In the genomic region with DNA sequence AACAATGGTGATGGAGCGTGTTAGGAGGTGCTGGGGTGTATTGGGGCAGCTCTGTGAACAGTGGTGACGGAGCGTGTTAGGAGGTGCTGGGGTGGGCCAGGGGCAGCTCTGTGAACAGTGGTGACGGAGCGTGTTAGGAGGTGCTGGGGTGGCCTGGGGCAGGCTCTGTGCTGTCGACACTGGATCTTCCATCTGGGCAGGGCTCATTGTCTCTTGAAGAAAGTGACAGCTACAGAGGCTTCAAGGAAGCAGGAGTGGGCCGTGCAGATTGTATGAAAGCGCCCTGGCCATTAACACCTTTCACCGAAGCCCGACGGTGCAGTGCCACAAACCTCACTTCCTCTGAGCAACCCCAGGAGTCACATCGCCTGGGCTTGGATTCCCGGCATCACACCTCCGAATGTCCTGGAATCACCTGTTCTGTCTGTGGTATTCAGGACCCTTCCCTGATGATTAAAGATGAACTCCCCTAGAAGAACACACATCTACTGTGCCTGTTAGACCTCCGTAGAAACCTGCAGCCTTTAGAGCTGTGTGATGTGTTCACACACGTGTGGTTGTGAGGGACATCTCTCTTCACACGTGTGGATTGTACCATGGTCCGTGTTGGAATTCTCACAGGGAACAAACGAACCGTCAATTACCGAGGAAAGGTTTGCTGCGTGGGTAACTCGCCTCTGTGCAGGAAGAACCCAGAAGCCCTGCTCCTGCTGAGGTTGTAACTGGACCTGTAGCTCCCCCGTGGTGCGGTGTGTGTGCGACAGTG, we compare ENCODE assay signal across 8 cellular contexts.
"Had no signal": no experiment of that assay in that cellular context is flagged by ENCODE, and none has a peak within 500 bp of the region (broad histone marks: within the 10 kb centered on the region; RNA-seq: fewer than 3 reads in every experiment).

No MANE protein-coding gene starts in this region.

- H3K27ac ChIP-seq: GM23248, HL-60, KMS-11 had no signal

- H3K4me2 ChIP-seq: KMS-11 had no signal

- H3K9me3 Mint-ChIP-seq: IgD-negative memory B cell had no signal

- DNase-seq: GM23248, GOT3, H7, HCEC 1CT, KBM-7 had no signal

- H3K4me3 Mint-ChIP-seq: IgD-negative memory B cell had no signal

- H2AFZ ChIP-seq: GM23248 had no signal

- H3K9ac ChIP-seq: GM23248, KMS-11 had no signal
